Comparison of ENCODE assay signal across 9 cellular contexts in genomic region chr19:38417544-38418506, GRCh38. TPM values are rescaled to one million over a fixed set of nuclear protein-coding genes. Genes with fewer than 3 reads are reported as not detected.
A peak's percentile ranks its signal among the peaks of the same experiment; 100 is the strongest.
DNase-seq lines count a peak whose midpoint lies in the region; ATAC-seq and TF ChIP-seq lines count a peak whose summit lies in the region.
"Had no signal": no experiment of that assay in that cellular context is flagged by ENCODE, and none has a peak within 500 bp of the region (broad histone marks: within the 10 kb centered on the region; RNA-seq: fewer than 3 reads in every experiment).

No MANE protein-coding gene starts in this region.

- H3K9me2 ChIP-seq in OCI-LY1 (ENCODE audit: low read depth, low read length): no peaks in the 10 kb centered on the region

- peak overlapping the region; percentile 76 for H3K4me3 Mint-ChIP-seq in activated naive CD4-positive, alpha-beta T cell treated with anti-CD3 and anti-CD28 coated beads, Interleukin-2, amount 10 ng/mL, durations not matched to agents 7 days and 5 days

- no peaks in the 10 kb centered on the region; the same call in 1 of the 2 replicates for H3K27me3 ChIP-seq in OCI-LY1 (ENCODE audit: insufficient read depth, low read length)
- peaks cover 5% of the 10 kb centered on the region for H3K27me3 ChIP-seq in iPS-15b (ENCODE audit: control insufficient read depth, insufficient read depth, low read length)
- peaks cover 10% of the 10 kb centered on the region for H3K27me3 ChIP-seq in smooth muscle cell (ENCODE audit: low read depth)

- no peaks in the 10 kb centered on the region for H3K9me3 ChIP-seq in OCI-LY1 (ENCODE audit: low read length)
- no peaks in the 10 kb centered on the region for H3K9me3 ChIP-seq in iPS-15b (ENCODE audit: control insufficient read depth, insufficient read depth, low read length)
- H3K9me3 ChIP-seq in smooth muscle cell (replicated peaks; ENCODE audit: low read depth): no peaks in the 10 kb centered on the region

- H3K4me2 ChIP-seq in OCI-LY1 (ENCODE audit: low read length) (peak overlapping the region; percentile 62), smooth muscle cell (peak overlapping the region; percentile 87)

- peaks cover 25% of the 10 kb centered on the region for H3K4me1 Mint-ChIP-seq in activated naive CD4-positive, alpha-beta T cell treated with anti-CD3 and anti-CD28 coated beads, Interleukin-2, amount 10 ng/mL, durations not matched to agents 7 days and 5 days

- H3K36me3 Mint-ChIP-seq in activated naive CD4-positive, alpha-beta T cell treated with anti-CD3 and anti-CD28 coated beads, Interleukin-2, amount 10 ng/mL, durations not matched to agents 7 days and 5 days: no peaks in the 10 kb centered on the region

- peak; percentile 86 for DNase-seq in SIG-M5 treated with dmso at 0.1 percent for 504 hours (lab: John Stamatoyannopoulos, UW; ENCODE audit: unreplicated experiment)
- no peak for DNase-seq in SIG-M5 (lab: John Stamatoyannopoulos, UW)
- DNase-seq in activated naive CD4-positive, alpha-beta T cell treated with anti-CD3 and anti-CD28 coated beads, Interleukin-2, amount 10 ng/mL, durations not matched to agents 7 days and 5 days: peak; percentile 79
- DNase-seq in smooth muscle cell (lab: John Stamatoyannopoulos, UW; ENCODE audit: unreplicated experiment): no peak
- no peak for DNase-seq in SKM-1 treated with dmso at 0.1 percent for 144 hours (lab: John Stamatoyannopoulos, UW; ENCODE audit: unreplicated experiment)

- CTCF ChIA-PET in activated naive CD4-positive, alpha-beta T cell treated with anti-CD3 and anti-CD28 coated beads, Interleukin-2, amount 10 ng/mL, durations not matched to agents 7 days and 5 days (lab: Charles Lee): interaction anchor here (1.1 to 1.9 kb wide), 2 partner anchors 9 to 15 kb away, joined by 5 to 8 read pairs; partner anchors contain the start of genes FAM98C and RASGRP4

- H2AFZ ChIP-seq in OCI-LY1 (ENCODE audit: low read length) (no peak overlapping the region), smooth muscle cell (ENCODE audit: low read depth) (peak overlapping the region; percentile 59)

- no peak for ATAC-seq in GM21390 (IDR thresholded peaks at IDR 0.05; ENCODE audit: unreplicated experiment)

- TF ChIP-seq CTCF in OCI-LY1 (IDR thresholded peaks at IDR 0.05; ENCODE audit: low read length) (no peak), smooth muscle cell (IDR thresholded peaks at IDR 0.05; ENCODE audit: borderline replicate concordance, insufficient read depth, poor library complexity, severe bottlenecking) (no peak)

- H3F3A ChIP-seq in OCI-LY1 (ENCODE audit: insufficient read depth, low read length): no peaks in the 10 kb centered on the region
- H3F3A ChIP-seq in smooth muscle cell (ENCODE audit: low read depth): no peaks in the 10 kb centered on the region

- no peak overlapping the region for H3K27ac ChIP-seq in OCI-LY1 (ENCODE audit: low read depth, low read length, poor library complexity, severe bottlenecking)
- no peak overlapping the region for H3K27ac ChIP-seq in smooth muscle cell (ENCODE audit: low read depth)
- H3K27ac ChIP-seq: C4-2B had no signal

- H3K4me1 ChIP-seq in OCI-LY1 (ENCODE audit: insufficient read depth, low read length, severe bottlenecking): peaks cover 14% of the 10 kb centered on the region
- peaks cover 4% of the 10 kb centered on the region for H3K4me1 ChIP-seq in iPS-15b (ENCODE audit: control insufficient read depth, insufficient read depth, low read length)
- peaks cover 3% of the 10 kb centered on the region for H3K4me1 ChIP-seq in smooth muscle cell (ENCODE audit: low read depth)

- H3K36me3 ChIP-seq in OCI-LY1 (ENCODE audit: insufficient read depth, low read length) (no peaks in the 10 kb centered on the region), iPS-15b (ENCODE audit: control insufficient read depth, insufficient read depth, low read length) (peaks cover 3% of the 10 kb centered on the region), smooth muscle cell (ENCODE audit: low read depth) (no peaks in the 10 kb centered on the region)

- WGBS in smooth muscle cell (ENCODE audit: low lambda C conversion rate): 10% methylated on average over 28 of the region's 49 CpGs

- no peak overlapping the region; the same call in 1 of the 2 replicates for H3K9ac ChIP-seq in OCI-LY1 (ENCODE audit: low read length)
- no peak overlapping the region for H3K9ac ChIP-seq in iPS-15b (ENCODE audit: low read depth, low read length)
- no peak overlapping the region for H3K9ac ChIP-seq in smooth muscle cell (ENCODE audit: low read depth)

- H3K4me3 ChIP-seq in OCI-LY1 (ENCODE audit: low read depth, low read length, poor library complexity, severe bottlenecking) (peak overlapping the region; percentile 54), iPS-15b (ENCODE audit: low read depth, low read length) (peak overlapping the region; percentile 54), smooth muscle cell (peak overlapping the region; percentile 49)

- peaks cover 28% of the 10 kb centered on the region for H3K27me3 Mint-ChIP-seq in activated naive CD4-positive, alpha-beta T cell treated with anti-CD3 and anti-CD28 coated beads, Interleukin-2, amount 10 ng/mL, durations not matched to agents 7 days and 5 days

- H3K27ac Mint-ChIP-seq in activated naive CD4-positive, alpha-beta T cell treated with anti-CD3 and anti-CD28 coated beads, Interleukin-2, amount 10 ng/mL, durations not matched to agents 7 days and 5 days: peak overlapping the region; percentile 81

- H3K79me2 ChIP-seq in OCI-LY1 (ENCODE audit: insufficient read depth, low read length) (no peaks in the 10 kb centered on the region), smooth muscle cell (ENCODE audit: low read depth) (no peaks in the 10 kb centered on the region)

- H3K9me3 Mint-ChIP-seq in activated naive CD4-positive, alpha-beta T cell treated with anti-CD3 and anti-CD28 coated beads, Interleukin-2, amount 10 ng/mL, durations not matched to agents 7 days and 5 days: no peaks in the 10 kb centered on the region

- H4K20me1 ChIP-seq in OCI-LY1 (ENCODE audit: insufficient read depth, low read length) (no peaks in the 10 kb centered on the region), smooth muscle cell (ENCODE audit: low read depth) (no peaks in the 10 kb centered on the region)

RNA-seq across cellular contexts. Expression of gene RASGRP4, which starts 8.2 kb away (rescaled TPM):
- not detected in 2 replicates for total RNA-seq in smooth muscle cell
- not detected in 2 replicates for polyA plus RNA-seq in smooth muscle cell

RNA-seq across cellular contexts. Expression of gene FAM98C, which starts 14.9 kb away (rescaled TPM):
- 7.5 and 8.5 TPM in 2 replicates for total RNA-seq in smooth muscle cell
- 15.9 and 26.1 TPM in 2 replicates for polyA plus RNA-seq in smooth muscle cell

RNA-seq across cellular contexts. Expression of gene RYR1, which starts 15.7 kb away (rescaled TPM):
- 0.13 and 0.31 TPM in 2 replicates for total RNA-seq in smooth muscle cell
- 0.08 and 0.95 TPM in 2 replicates for polyA plus RNA-seq in smooth muscle cell

RNA-seq across cellular contexts. Expression of gene SPRED3, which starts 29.3 kb away (rescaled TPM):
- total RNA-seq in smooth muscle cell: 1.7 and 3.0 TPM in 2 replicates
- polyA plus RNA-seq in smooth muscle cell: 1.8 and 2.8 TPM in 2 replicates

RNA-seq across cellular contexts. Expression of gene GGN, which starts 30.0 kb away (rescaled TPM):
- total RNA-seq in smooth muscle cell: 2.1 TPM in 1 of 2 replicates, not detected in the other
- polyA plus RNA-seq in smooth muscle cell: 1.00 and 2.2 TPM in 2 replicates

Comparison
In these comparisons a context has a peak if more than half of its experiments do, and no peak if none do; other contexts are left out.
1. DNase-seq: peak in SIG-M5 treated with dmso at 0.1 percent for 504 hours (single experiment) and activated naive CD4-positive, alpha-beta T cell treated with anti-CD3 and anti-CD28 coated beads, Interleukin-2, amount 10 ng/mL, durations not matched to agents 7 days and 5 days (single experiment); none in SIG-M5 (single experiment), smooth muscle cell (single experiment) and SKM-1 treated with dmso at 0.1 percent for 144 hours (single experiment).
2. Peak in every context shown above with its lines, with median percentiles within 50 percentile points of each other: H3K4me3 ChIP-seq.